14 cellular contexts compared by ENCODE assay signal in the genomic region with DNA sequence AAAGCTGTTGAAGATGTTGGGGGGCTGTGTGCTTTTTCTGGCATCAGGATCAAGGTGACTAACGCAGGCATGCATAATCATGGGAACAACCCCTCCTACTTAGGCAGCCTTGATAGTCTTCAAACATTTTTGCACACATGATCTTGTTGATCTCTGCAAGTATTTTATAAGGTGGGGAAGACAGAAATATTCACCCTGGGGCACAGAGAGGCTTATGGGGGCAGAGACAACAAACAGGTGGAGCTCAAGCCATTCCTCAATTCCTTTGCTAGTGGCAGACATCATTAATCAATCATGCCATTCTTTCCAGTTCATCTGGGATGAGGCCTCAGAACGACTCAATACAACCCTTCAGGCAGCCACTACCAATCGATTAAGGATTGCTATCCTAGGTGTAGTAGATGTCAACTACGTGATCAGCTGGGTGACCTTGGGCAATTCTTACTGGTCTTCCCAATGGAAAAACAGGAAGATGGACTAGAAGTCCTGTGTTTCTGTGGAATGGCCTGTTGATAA.
DNase-seq lines count a peak whose midpoint lies in the region; ATAC-seq and TF ChIP-seq lines count a peak whose summit lies in the region.
"Had no signal": no experiment of that assay in that cellular context is flagged by ENCODE, and none has a peak within 500 bp of the region (broad histone marks: within the 10 kb centered on the region; RNA-seq: fewer than 3 reads in every experiment).

No MANE protein-coding gene starts in this region.

- no peak for TF ChIP-seq CTCF in HCT116 (IDR thresholded peaks at IDR 0.05 in 2 of 3, conservative IDR thresholded peaks at IDR 0.05 in 1 of 3; ENCODE audit: borderline replicate concordance in 1 of 3, insufficient read depth in 1 of 3, low read depth in 2 of 3, low read length in 2 of 3)
- no peak for TF ChIP-seq CTCF in Panc1 (IDR thresholded peaks at IDR 0.05)
- TF ChIP-seq CTCF in foreskin keratinocyte (conservative IDR thresholded peaks at IDR 0.05): peak; percentile 41

- H4K20me1 ChIP-seq in HCT116 (ENCODE audit: insufficient read depth): no peaks in the 10 kb centered on the region

- intact Hi-C loops in HCT116 (cut with micrococcal nuclease) (no loop called here), Panc1 (cut with micrococcal nuclease; ENCODE audit: unreplicated experiment) (no loop called here)

- peak; percentile 48 for ATAC-seq in HCT116
- ATAC-seq in Panc1: no peak
- ATAC-seq in foreskin keratinocyte: no peak
- no peak for ATAC-seq in GM19023 (IDR thresholded peaks at IDR 0.05; ENCODE audit: unreplicated experiment)
- ATAC-seq in HG03095 (IDR thresholded peaks at IDR 0.05; ENCODE audit: unreplicated experiment): no peak
- ATAC-seq: GM12878 had no signal

- TF ChIP-seq RAD21 in HCT116 (IDR thresholded peaks at IDR 0.05; ENCODE audit: low read depth): peak; percentile 23; the same call in 1 of the 2 replicates

- H3K4me1 ChIP-seq in HCT116 (ENCODE audit: control insufficient read depth in 1 of 2, insufficient read depth in 2 of 2, low read length in 2 of 2) (peaks cover 9 to 42% of the 10 kb centered on the region in 2 experiments), Panc1 (ENCODE audit: control insufficient read depth, insufficient read depth, low read length) (peaks cover 11% of the 10 kb centered on the region), foreskin keratinocyte (peaks cover 31% of the 10 kb centered on the region)

- H3K27me3 ChIP-seq in HCT116 (ENCODE audit: insufficient read depth, low read length): no peaks in the 10 kb centered on the region
- no peaks in the 10 kb centered on the region for H3K27me3 ChIP-seq in Panc1 (ENCODE audit: control insufficient read depth, insufficient read depth, low read length)
- no peaks in the 10 kb centered on the region for H3K27me3 ChIP-seq in foreskin keratinocyte

- H3K36me3 ChIP-seq in HCT116 (ENCODE audit: control insufficient read depth in 1 of 2, insufficient read depth in 2 of 2, low read length in 2 of 2) (no peaks in the 10 kb centered on the region), Panc1 (ENCODE audit: control insufficient read depth, insufficient read depth, low read length) (no peaks in the 10 kb centered on the region)

- BruUV-seq in HCT116 (replicated peaks; lab: Mats Ljungman, UMichigan) (no TSS peak), Panc1 (replicated peaks; lab: Mats Ljungman, UMichigan) (no TSS peak)

- DNase-seq in HCT116 (ENCODE audit: low read depth, low spot score): no peak
- DNase-seq in Panc1 (ENCODE audit: low read depth, low spot score): no peak
- DNase-seq in foreskin keratinocyte: peak; percentile 54 to 81
- peak; percentile 32 for DNase-seq in renal cortical epithelial cell (ENCODE audit: low read depth)
- no peak for DNase-seq in NCI-H446 (lab: John Stamatoyannopoulos, UW)
- DNase-seq: C1 segment of cervical spinal cord; CD4-positive, alpha-beta T cell; DMS79; HCEC 1CT; KG1 had no signal

- no peak overlapping the region for H2AFZ ChIP-seq in HCT116 (ENCODE audit: low read depth, low read length, poor library complexity, severe bottlenecking)

- no peak overlapping the region for H3K9ac ChIP-seq in HCT116 (ENCODE audit: low read length)

- H3K9me3 ChIP-seq in HCT116 (ENCODE audit: control insufficient read depth in 1 of 2, insufficient read depth in 1 of 2, low read depth in 1 of 2, low read length in 2 of 2) (no peaks in the 10 kb centered on the region), Panc1 (ENCODE audit: control insufficient read depth, insufficient read depth, low read depth, low read length) (no peaks in the 10 kb centered on the region)

- no peaks in the 10 kb centered on the region for H3K79me2 ChIP-seq in HCT116 (ENCODE audit: insufficient read depth, low read length)

- CTCF ChIA-PET in HCT116 (lab: Charles Lee) (no interaction called here), Panc1 (lab: Charles Lee) (no interaction called here)

- POLR2A ChIA-PET in HCT116 (lab: Charles Lee) (no interaction called here), Panc1 (lab: Charles Lee) (no interaction called here)

- H3K4me3 ChIP-seq in HCT116 (replicated peaks in 1 of 2; ENCODE audit: low read depth in 1 of 2, low read length in 2 of 2): no peak overlapping the region
- no peak overlapping the region for H3K4me3 ChIP-seq in Panc1 (ENCODE audit: low read depth in 2 of 2, low read length in 2 of 2)
- H3K4me3 ChIP-seq: GM12878 had no signal

- TF ChIP-seq POLR2A in HCT116 (IDR thresholded peaks at IDR 0.05; ENCODE audit: borderline replicate concordance, extremely low read depth, insufficient read depth, insufficient read length): no peak

- H3K9me2 ChIP-seq in HCT116 (ENCODE audit: insufficient read depth): no peaks in the 10 kb centered on the region

- H3K27ac ChIP-seq in HCT116 (ENCODE audit: low read depth, low read length) (no peak overlapping the region), Panc1 (ENCODE audit: low read length) (peak overlapping the region; percentile 67; the same call in 1 of the 2 replicates), foreskin keratinocyte (no peak overlapping the region)
- H3K27ac ChIP-seq: HL-60 had no signal

- in situ Hi-C loops in Panc1 (cut with HindIII; ENCODE audit: low pct_unique_long_range_greater_than_20kb, low sequenced_read_pairs): no loop called here

- RAD21 ChIA-PET in HCT116 (lab: Charles Lee; ENCODE audit: low non-redundant PET in 1 of 2, low total read pairs in 2 of 2, uncharacterized antibody in 2 of 2, unreplicated experiment in 2 of 2): no interaction called here

- H3K4me2 ChIP-seq in HCT116 (ENCODE audit: low read length): no peak overlapping the region

TF ChIP-seq in HCT116, 20 proteins besides CTCF, POLR2A, EP300 and RAD21:
- no peak for TF ChIP-seq TCF7L2 (IDR thresholded peaks at IDR 0.05; ENCODE audit: borderline replicate concordance, extremely low read depth, insufficient read depth, insufficient read length)
- no peak for TF ChIP-seq SRF (IDR thresholded peaks at IDR 0.05; ENCODE audit: low read depth)
- TF ChIP-seq FOSL1 (IDR thresholded peaks at IDR 0.05; ENCODE audit: low read depth): no peak
- TF ChIP-seq CBX3 (IDR thresholded peaks at IDR 0.05; ENCODE audit: low read depth): no peak
- no peak for TF ChIP-seq ZNF274 (IDR thresholded peaks at IDR 0.05; ENCODE audit: low read depth, low read length)
- TF ChIP-seq SIN3A (IDR thresholded peaks at IDR 0.05; ENCODE audit: low read depth): no peak
- no peak for TF ChIP-seq CEBPB (IDR thresholded peaks at IDR 0.05; ENCODE audit: low read depth)

Comparison
In these comparisons a context has a peak if more than half of its experiments do, and no peak if none do; other contexts are left out.
1. DNase-seq: peak in foreskin keratinocyte (2 of 2) and renal cortical epithelial cell (single experiment); none in HCT116 (single experiment), Panc1 (single experiment) and NCI-H446 (0 of 2).